15 cellular contexts compared by ENCODE assay signal in the genomic region with DNA sequence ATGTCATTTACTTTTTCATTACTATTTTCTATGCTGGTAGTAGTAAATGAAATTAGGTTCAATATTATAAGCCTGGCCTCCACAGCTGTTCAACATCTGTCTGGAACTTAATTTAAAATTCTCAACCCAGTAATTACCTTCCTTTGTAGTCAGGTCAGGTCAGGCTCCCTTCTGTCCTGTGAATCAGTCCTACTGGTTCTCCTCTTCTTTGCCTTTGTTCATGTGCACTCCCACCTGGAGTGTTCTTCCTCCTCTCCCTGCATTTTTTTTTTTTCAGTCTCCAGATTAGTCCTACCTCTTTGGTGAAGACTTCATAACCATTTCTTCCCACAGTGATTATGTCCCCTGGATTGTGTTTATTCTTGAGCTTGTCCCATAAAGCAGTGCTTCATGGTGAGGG.
"Had no signal": no experiment of that assay in that cellular context is flagged by ENCODE, and none has a peak within 500 bp of the region (broad histone marks: within the 10 kb centered on the region; RNA-seq: fewer than 3 reads in every experiment).

No MANE protein-coding gene starts in this region.

- H3K27ac ChIP-seq: coronary artery, neutrophil, right atrium auricular region, skin epidermis, tibial artery had no signal

- DNase-seq: activated CD8-positive, alpha-beta memory T cell treated with anti-CD3 and anti-CD28 coated beads, Interleukin-2, amount 50 U/mL, for 4 hours; activated naive CD4-positive, alpha-beta T cell; activated T-cell treated with anti-CD3 and anti-CD28 coated beads, Interleukin-2, amount 50 U/mL, for 72 hours; effector CD4-positive, alpha-beta T cell; heart right ventricle; left ventricle myocardium superior; mesendoderm; posterior cingulate gyrus; stimulated activated CD4-positive, alpha-beta T cell treated with anti-CD3 and anti-CD28 coated beads, Interleukin-4, amount 100 ng/mL, for 4 hours; tibial artery had no signal

- H3K4me1 ChIP-seq: right atrium auricular region had no signal

- ATAC-seq: activated T-cell treated with anti-CD3 and anti-CD28 coated beads, Interleukin-2, amount 50 U/mL, for 72 hours; heart right ventricle; left ventricle myocardium superior had no signal

- H3K4me3 ChIP-seq: coronary artery, heart right ventricle, right atrium auricular region, skin epidermis, tibial artery had no signal

- H3K9me3 Mint-ChIP-seq: activated T-cell treated with anti-CD3 and anti-CD28 coated beads, Interleukin-2, amount 50 U/mL, for 72 hours had no signal

- FAIRE-seq: frontal cortex had no signal

- H3K9me3 ChIP-seq: heart right ventricle, neutrophil, right atrium auricular region, tibial artery had no signal

- H3K4me3 Mint-ChIP-seq: activated T-cell treated with anti-CD3 and anti-CD28 coated beads, Interleukin-2, amount 50 U/mL, for 72 hours had no signal

- H3K27me3 ChIP-seq: heart right ventricle, neutrophil, right atrium auricular region, tibial artery had no signal

- H3K27ac Mint-ChIP-seq: activated T-cell treated with anti-CD3 and anti-CD28 coated beads, Interleukin-2, amount 50 U/mL, for 72 hours had no signal
